11 cellular contexts compared by ENCODE assay signal in the genomic region with DNA sequence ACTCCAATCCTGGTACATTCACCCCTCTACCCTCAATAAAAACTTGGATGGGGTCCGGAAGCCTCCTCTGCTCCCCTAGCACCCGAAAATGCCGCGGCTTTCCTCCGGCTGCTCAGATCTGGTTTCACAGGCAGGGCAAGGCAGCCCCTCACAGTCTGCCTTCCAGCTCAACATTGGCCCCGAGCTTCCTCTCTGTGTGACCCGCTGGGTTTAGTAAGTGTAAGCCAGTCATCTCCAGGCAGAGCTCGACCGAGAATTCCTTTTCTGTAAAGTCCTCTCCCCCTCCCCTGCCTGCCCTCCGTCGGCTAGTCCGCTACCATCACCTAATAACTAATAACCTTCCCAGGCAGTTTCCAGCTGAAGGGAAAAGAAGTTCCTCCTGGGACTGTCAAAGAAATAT. TPM values are rescaled to one million over a fixed set of nuclear protein-coding genes. Genes with fewer than 3 reads are reported as not detected.
DNase-seq lines count a peak whose midpoint lies in the region; ATAC-seq, FAIRE-seq and TF ChIP-seq lines count a peak whose summit lies in the region.
"Had no signal": no experiment of that assay in that cellular context is flagged by ENCODE, and none has a peak within 500 bp of the region (broad histone marks: within the 10 kb centered on the region; RNA-seq: fewer than 3 reads in every experiment).

No MANE protein-coding gene starts in this region.

- H3K27ac ChIP-seq in endothelial cell of umbilical vein (ENCODE audit: insufficient read depth, low read depth, low read length) (peak overlapping the region; percentile 98), mesodermal cell (ENCODE audit: low read depth, low read length, severe bottlenecking) (peak overlapping the region; percentile 59), tibial nerve (peak overlapping the region in 3 of 4 donors; percentile 51 to 82 (median 58))
- H3K27ac ChIP-seq: 22Rv1 had no signal

- H3K4me1 ChIP-seq in endothelial cell of umbilical vein (ENCODE audit: control insufficient read depth, extremely low read depth, insufficient read depth, low read length) (peaks cover 44% of the 10 kb centered on the region), mesodermal cell (ENCODE audit: control insufficient read depth, insufficient read depth, low read length, poor library complexity, severe bottlenecking) (peaks cover 31% of the 10 kb centered on the region), tibial nerve (peaks cover 0 to 32% (median 4%) of the 10 kb centered on the region in 4 donors)

- H3K27me3 Mint-ChIP-seq in activated naive CD8-positive, alpha-beta T cell treated with anti-CD3 and anti-CD28 coated beads, Interleukin-2, amount 50 U/mL, for 24 hours = peaks cover 66% of the 10 kb centered on the region

- no peak for TF ChIP-seq CTCF in endothelial cell of umbilical vein (IDR thresholded peaks at IDR 0.05; ENCODE audit: extremely low read depth in 1 of 2, insufficient read depth in 1 of 2, low read depth in 1 of 2, low read length in 2 of 2)
- no peak for TF ChIP-seq CTCF in tibial nerve (IDR thresholded peaks at IDR 0.05)

- H3K4me3 Mint-ChIP-seq in activated naive CD8-positive, alpha-beta T cell treated with anti-CD3 and anti-CD28 coated beads, Interleukin-2, amount 50 U/mL, for 24 hours = no peak overlapping the region
- H3K4me3 Mint-ChIP-seq: activated CD4-positive, alpha-beta memory T cell treated with anti-CD3 and anti-CD28 coated beads, Interleukin-2, amount 10 ng/mL, durations not matched to agents 7 days and 5 days had no signal

- no TSS peak for BruUV-seq in endothelial cell of umbilical vein (replicated peaks; lab: Mats Ljungman, UMichigan)

- dilution Hi-C loops in endothelial cell of umbilical vein (cut with MboI; ENCODE audit: extremely low pct_ligation_motif_present, low sequenced_read_pairs) = no loop called here

- H3K9ac ChIP-seq in endothelial cell of umbilical vein (replicated peaks; ENCODE audit: extremely low read depth, insufficient read depth, low read length) = peak overlapping the region; percentile 97

- H3K9me3 ChIP-seq in endothelial cell of umbilical vein (replicated peaks; ENCODE audit: control insufficient read depth, insufficient read depth, low read length) (no peaks in the 10 kb centered on the region), mesodermal cell (ENCODE audit: control insufficient read depth, low read length) (no peaks in the 10 kb centered on the region), tibial nerve (no peaks in the 10 kb centered on the region)

- FAIRE-seq in endothelial cell of umbilical vein (lab: Jason Lieb, UNC) = peak; percentile 42

- H3K4me3 ChIP-seq in endothelial cell of umbilical vein (replicated peaks in 1 of 3; ENCODE audit: insufficient read depth in 1 of 3, low read depth in 1 of 3, low read length in 3 of 3) (peak overlapping the region; percentile 43 to 94 (median 75)), mesodermal cell (ENCODE audit: extremely low read depth, insufficient read depth, low read length, poor library complexity, severe bottlenecking) (peak overlapping the region; percentile 50), tibial nerve (peak overlapping the region; percentile 29 to 52 (median 41))

- peaks cover 10% of the 10 kb centered on the region for H3K4me1 Mint-ChIP-seq in activated naive CD8-positive, alpha-beta T cell treated with anti-CD3 and anti-CD28 coated beads, Interleukin-2, amount 50 U/mL, for 24 hours

- TF ChIP-seq POLR2A in endothelial cell of umbilical vein (IDR thresholded peaks at IDR 0.05; ENCODE audit: low read depth, low read length) (no peak), tibial nerve (IDR thresholded peaks at IDR 0.05) (no peak)

- no peaks in the 10 kb centered on the region for H3K9me3 Mint-ChIP-seq in activated naive CD8-positive, alpha-beta T cell treated with anti-CD3 and anti-CD28 coated beads, Interleukin-2, amount 50 U/mL, for 24 hours
- H3K9me3 Mint-ChIP-seq: activated CD4-positive, alpha-beta memory T cell treated with anti-CD3 and anti-CD28 coated beads, Interleukin-2, amount 10 ng/mL, durations not matched to agents 7 days and 5 days had no signal

- peak overlapping the region; percentile 43 for H2AFZ ChIP-seq in endothelial cell of umbilical vein (ENCODE audit: low read depth, low read length)

- CTCF ChIA-PET in endothelial cell of umbilical vein (lab: Charles Lee) = interaction anchor here (0.6 to 2.3 kb wide), 10 partner anchors 9 to 1466 kb away, joined by 3 to 13 read pairs (median 4); no protein-coding TSS in a partner anchor

- peak overlapping the region; percentile 85 for H3K4me2 ChIP-seq in endothelial cell of umbilical vein (ENCODE audit: insufficient read depth, low read length)

- peaks cover 53% of the 10 kb centered on the region for H3K79me2 ChIP-seq in endothelial cell of umbilical vein (ENCODE audit: control insufficient read depth, insufficient read depth, low read length)

- no peak overlapping the region for H3K27ac Mint-ChIP-seq in activated naive CD8-positive, alpha-beta T cell treated with anti-CD3 and anti-CD28 coated beads, Interleukin-2, amount 50 U/mL, for 24 hours
- H3K27ac Mint-ChIP-seq: activated CD4-positive, alpha-beta memory T cell treated with anti-CD3 and anti-CD28 coated beads, Interleukin-2, amount 10 ng/mL, durations not matched to agents 7 days and 5 days had no signal

- POLR2A ChIA-PET in endothelial cell of umbilical vein (lab: Charles Lee) = no interaction called here

- TF ChIP-seq EP300 in tibial nerve (IDR thresholded peaks at IDR 0.05) = no peak

- DNase-seq in DMS 273 (lab: John Stamatoyannopoulos, UW; ENCODE audit: unreplicated experiment) = peak; percentile 61
- no peak for DNase-seq in DMS 273 treated with DMSO at 0.1 percent for 48 hours (lab: John Stamatoyannopoulos, UW)
- peak; percentile 63 for DNase-seq in endothelial cell of umbilical vein (ENCODE audit: low read depth, low spot score)
- no peak for DNase-seq in tibial nerve (ENCODE audit: low spot score in 2 of 2)
- DNase-seq in activated naive CD8-positive, alpha-beta T cell treated with anti-CD3 and anti-CD28 coated beads, Interleukin-2, amount 50 U/mL, for 24 hours = no peak
- DNase-seq: activated CD4-positive, alpha-beta memory T cell treated with anti-CD3 and anti-CD28 coated beads, Interleukin-2, amount 10 ng/mL, durations not matched to agents 7 days and 5 days; NCI-H510A had no signal

- intact Hi-C loops in endothelial cell of umbilical vein (cut with micrococcal nuclease) = loop anchor here (5.0 to 10.0 kb wide), 3 partner anchors 305 to 462 kb away; no protein-coding TSS in a partner anchor

- WGBS in mesodermal cell (ENCODE audit: insufficient coverage in 2 of 2), 2 experiments = 7% methylated on average over 12 of the region's 12 CpGs
- WGBS in tibial nerve, 2 donors = 2 to 3% methylated on average over 12 of the region's 12 CpGs

- H4K20me1 ChIP-seq in endothelial cell of umbilical vein (replicated peaks; ENCODE audit: control insufficient read depth, extremely low read depth, insufficient read depth, low read length) = no peaks in the 10 kb centered on the region

- H3K36me3 ChIP-seq in endothelial cell of umbilical vein (ENCODE audit: control insufficient read depth in 2 of 2, extremely low read depth in 1 of 2, insufficient read depth in 2 of 2, low read length in 2 of 2) (no peaks in the 10 kb centered on the region), mesodermal cell (ENCODE audit: control insufficient read depth, insufficient read depth, low read length) (no peaks in the 10 kb centered on the region), tibial nerve (no peaks in the 10 kb centered on the region)

- H3K9me1 ChIP-seq in endothelial cell of umbilical vein (replicated peaks; ENCODE audit: control insufficient read depth, extremely low read depth, insufficient read depth, low read length) = no peaks in the 10 kb centered on the region

- H3K36me3 Mint-ChIP-seq in activated naive CD8-positive, alpha-beta T cell treated with anti-CD3 and anti-CD28 coated beads, Interleukin-2, amount 50 U/mL, for 24 hours (ENCODE audit: low read depth) = no peaks in the 10 kb centered on the region

- H3K27me3 ChIP-seq in endothelial cell of umbilical vein (ENCODE audit: control insufficient read depth in 2 of 2, insufficient read depth in 2 of 2, low read length in 2 of 2) = no peaks in the 10 kb centered on the region
- peaks cover 0 to 24% of the 10 kb centered on the region in 2 donors for H3K27me3 ChIP-seq in tibial nerve

- ATAC-seq in HG03175 (IDR thresholded peaks at IDR 0.05; ENCODE audit: unreplicated experiment) (no peak), GM21528 (IDR thresholded peaks at IDR 0.05; ENCODE audit: low FRiP score, unreplicated experiment) (no peak)
- no peak for ATAC-seq in activated naive CD8-positive, alpha-beta T cell treated with anti-CD3 and anti-CD28 coated beads, Interleukin-2, amount 50 U/mL, for 24 hours

TF ChIP-seq in endothelial cell of umbilical vein, 7 proteins besides CTCF, POLR2A, EP300 and RAD21:
- no peak for TF ChIP-seq EZH2 (IDR thresholded peaks at IDR 0.05; ENCODE audit: borderline replicate concordance, low read depth, low read length, severe bottlenecking)
- TF ChIP-seq GATA2 (IDR thresholded peaks at IDR 0.05; ENCODE audit: insufficient read depth, insufficient read length, low read depth, low read length) = no peak
- no peak for TF ChIP-seq POLR2AphosphoS5 (IDR thresholded peaks at IDR 0.05; ENCODE audit: insufficient read depth, low read depth, low read length)
- TF ChIP-seq, protein P1, sequence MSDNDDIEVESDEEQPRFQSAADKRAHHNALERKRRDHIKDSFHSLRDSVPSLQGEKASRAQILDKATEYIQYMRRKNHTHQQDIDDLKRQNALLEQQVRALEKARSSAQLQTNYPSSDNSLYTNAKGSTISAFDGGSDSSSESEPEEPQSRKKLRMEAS (IDR thresholded peaks at IDR 0.05; ENCODE audit: insufficient read depth, insufficient read length) = no peak
- TF ChIP-seq MYC (IDR thresholded peaks at IDR 0.05; ENCODE audit: low read depth, low read length) = no peak
- no peak for TF ChIP-seq FOS (IDR thresholded peaks at IDR 0.05; ENCODE audit: borderline replicate concordance, insufficient read depth, low read length)
- TF ChIP-seq JUN (IDR thresholded peaks at IDR 0.05; ENCODE audit: borderline replicate concordance, insufficient read depth, insufficient read length, low read depth) = no peak

RNA-seq across cellular contexts. Expression of a gene that starts 3.4 kb away (rescaled TPM):
- total RNA-seq in endothelial cell of umbilical vein (23.2 and 32.3 TPM in 2 replicates), tibial nerve (10 to 100 TPM in 2 of 4 donors, 1 to 10 TPM in 2; 5.4 to 19.7 (median 10.6) TPM)
- polyA plus RNA-seq in endothelial cell of umbilical vein = 21.4 and 22.9 TPM in 2 replicates
- 19.5 and 20.3 TPM in 2 replicates for polyA plus RNA-seq in endothelial cell of umbilical vein (2011; cell fraction: cytosol; rRNA removed)
- polyA plus RNA-seq in endothelial cell of umbilical vein (2011; cell fraction: nucleus; rRNA removed) = 46.6 and 47.7 TPM in 2 replicates
- 36.2 and 75.7 TPM in 2 replicates for polyA plus RNA-seq in endothelial cell of umbilical vein (2012)
- polyA minus RNA-seq in endothelial cell of umbilical vein = 104 and 126 TPM in 2 replicates
- not detected for polyA minus RNA-seq in endothelial cell of umbilical vein (2011; cell fraction: cytosol; rRNA and poly(A)+ RNA removed)
- polyA minus RNA-seq in endothelial cell of umbilical vein (2011; cell fraction: nucleus; rRNA and poly(A)+ RNA removed) = 69.5 and 79.6 TPM in 2 replicates
- 9.5 TPM for polyA plus RNA-seq in mesodermal cell (2013, experiment 1 of 2)
- polyA plus RNA-seq in mesodermal cell (2013, experiment 2 of 2) = 6.9 TPM
- total RNA-seq: activated CD4-positive, alpha-beta memory T cell treated with anti-CD3 and anti-CD28 coated beads, Interleukin-2, amount 10 ng/mL, durations not matched to agents 7 days and 5 days had no signal

Comparison
In these comparisons a context has a peak if more than half of its experiments do, and no peak if none do; other contexts are left out.
1. DNase-seq: peak in DMS 273 (single experiment) and endothelial cell of umbilical vein (single experiment); none in DMS 273 treated with DMSO at 0.1 percent for 48 hours (single experiment), tibial nerve (0 of 2) and activated naive CD8-positive, alpha-beta T cell treated with anti-CD3 and anti-CD28 coated beads, Interleukin-2, amount 50 U/mL, for 24 hours (single experiment).
2. Peak in every context shown above with its lines, with median percentiles within 50 percentile points of each other: H3K27ac ChIP-seq and H3K4me3 ChIP-seq.